30 cellular contexts compared by ENCODE assay signal in the genomic region with DNA sequence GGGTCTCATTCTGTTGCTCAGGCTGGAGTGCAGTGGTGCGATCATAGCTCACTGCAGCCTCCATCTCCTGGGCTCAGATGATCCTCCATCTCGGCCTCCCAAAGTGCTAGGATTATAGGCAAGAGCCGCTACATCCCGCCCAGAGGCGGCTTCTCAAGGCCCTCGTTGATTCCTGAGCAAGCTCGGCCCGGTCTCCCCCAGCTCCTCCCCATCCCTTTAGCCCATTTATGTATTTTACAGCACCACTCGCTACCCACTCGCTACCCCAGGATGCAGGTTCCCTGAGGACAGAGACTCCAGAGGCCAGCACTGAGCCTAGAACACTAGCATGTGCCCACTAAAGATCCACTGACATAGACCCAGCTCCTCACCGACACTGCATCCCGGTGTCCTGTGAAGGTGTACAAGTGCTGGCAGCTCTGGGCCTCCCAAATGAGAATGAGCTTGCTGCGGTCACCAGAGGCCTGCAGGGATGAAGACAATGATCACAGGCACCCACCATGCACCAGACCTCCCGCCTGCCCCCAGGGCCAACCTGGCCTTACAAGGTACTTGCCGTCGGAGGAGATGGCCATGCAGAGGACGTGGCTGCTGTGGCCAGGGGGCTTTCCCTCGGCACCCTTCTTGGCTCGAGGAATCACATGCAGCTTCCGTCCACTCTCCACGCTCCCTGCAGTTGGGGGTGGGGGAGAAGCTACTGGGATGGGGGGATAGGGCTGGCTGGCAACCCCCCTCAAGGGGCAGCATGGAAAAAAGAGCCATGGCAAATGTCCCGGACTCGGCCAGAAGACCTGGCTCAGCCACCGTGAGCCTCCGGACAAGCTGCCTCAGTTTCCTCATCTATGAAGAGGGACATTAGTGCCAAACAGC. TPM values are rescaled to one million over a fixed set of nuclear protein-coding genes. Genes with fewer than 3 reads are reported as not detected.
DNase-seq lines count a peak whose midpoint lies in the region; ATAC-seq, FAIRE-seq and TF ChIP-seq lines count a peak whose summit lies in the region.
"Had no signal": no experiment of that assay in that cellular context is flagged by ENCODE, and none has a peak within 500 bp of the region (broad histone marks: within the 10 kb centered on the region; RNA-seq: fewer than 3 reads in every experiment).

No MANE protein-coding gene starts in this region.

- peaks cover 23% of the 10 kb centered on the region for H3K4me1 Mint-ChIP-seq in activated naive CD4-positive, alpha-beta T cell treated with anti-CD3 and anti-CD28 coated beads, Interleukin-2, amount 10 ng/mL, durations not matched to agents 7 days and 5 days
- peaks cover 15% of the 10 kb centered on the region for H3K4me1 Mint-ChIP-seq in type B pancreatic cell (ENCODE audit: unreplicated experiment)

- no peak overlapping the region for H3K4me3 Mint-ChIP-seq in activated naive CD4-positive, alpha-beta T cell treated with anti-CD3 and anti-CD28 coated beads, Interleukin-2, amount 10 ng/mL, durations not matched to agents 7 days and 5 days
- H3K4me3 Mint-ChIP-seq in type B pancreatic cell = no peak overlapping the region
- H3K4me3 Mint-ChIP-seq: CD4-positive, alpha-beta T cell; HFFc6; IgD-negative memory B cell had no signal

- no peak for FAIRE-seq in kidney (lab: Jason Lieb, UNC)
- FAIRE-seq: GM18507 had no signal

- TF ChIP-seq CTCF in kidney (IDR thresholded peaks at IDR 0.05; ENCODE audit: borderline replicate concordance, extremely low read depth, insufficient read depth) = no peak
- no peak for TF ChIP-seq CTCF in type B pancreatic cell (conservative IDR thresholded peaks at IDR 0.05)

- peaks cover 3 to 5% of the 10 kb centered on the region in 2 donors for H3K4me1 ChIP-seq in kidney (ENCODE audit: control insufficient read depth in 1 of 2, insufficient read depth in 1 of 2, low read depth in 1 of 2, low read length in 2 of 2)
- H3K4me1 ChIP-seq: HAP-1 had no signal

- H3K27ac Mint-ChIP-seq in activated naive CD4-positive, alpha-beta T cell treated with anti-CD3 and anti-CD28 coated beads, Interleukin-2, amount 10 ng/mL, durations not matched to agents 7 days and 5 days = peak overlapping the region; percentile 11
- H3K27ac Mint-ChIP-seq in type B pancreatic cell = no peak overlapping the region
- H3K27ac Mint-ChIP-seq: CD4-positive, alpha-beta T cell; HFFc6 had no signal

- CTCF ChIA-PET in activated naive CD4-positive, alpha-beta T cell treated with anti-CD3 and anti-CD28 coated beads, Interleukin-2, amount 10 ng/mL, durations not matched to agents 7 days and 5 days (lab: Charles Lee) = interaction anchor here (1.3 kb wide), 1 partner anchor 187 kb away, joined by 3 read pairs; no protein-coding TSS in a partner anchor

- intact Hi-C loops in kidney (cut with DNase I) (no loop called here), posterior vena cava (cut with DNase I) (no loop called here)

- no peaks in the 10 kb centered on the region for H3K9me3 ChIP-seq in kidney (ENCODE audit: control insufficient read depth in 1 of 2, low read length in 2 of 2)
- H3K9me3 ChIP-seq: BLaER1 treated with 17β-estradiol and CSF1 and Interleukin-3, amounts not matched to agents 10 nM and 100 nM; HAP-1 had no signal

- peaks cover 36% of the 10 kb centered on the region for H3K36me3 Mint-ChIP-seq in activated naive CD4-positive, alpha-beta T cell treated with anti-CD3 and anti-CD28 coated beads, Interleukin-2, amount 10 ng/mL, durations not matched to agents 7 days and 5 days
- no peaks in the 10 kb centered on the region for H3K36me3 Mint-ChIP-seq in type B pancreatic cell

- H3K9me3 Mint-ChIP-seq in activated naive CD4-positive, alpha-beta T cell treated with anti-CD3 and anti-CD28 coated beads, Interleukin-2, amount 10 ng/mL, durations not matched to agents 7 days and 5 days = no peaks in the 10 kb centered on the region
- no peaks in the 10 kb centered on the region for H3K9me3 Mint-ChIP-seq in type B pancreatic cell
- H3K9me3 Mint-ChIP-seq: CD4-positive, alpha-beta T cell; HFFc6; IgD-negative memory B cell had no signal

- no peak for DNase-seq in activated naive CD4-positive, alpha-beta T cell treated with anti-CD3 and anti-CD28 coated beads, Interleukin-2, amount 10 ng/mL, durations not matched to agents 7 days and 5 days
- no peak for DNase-seq in activated naive CD4-positive, alpha-beta T cell treated with anti-CD3 and anti-CD28 coated beads, Interleukin-2, amount 50 U/mL, for 16 hours
- peak; percentile 57 for DNase-seq in kidney
- peak; percentile 69 for DNase-seq in posterior vena cava (ENCODE audit: low spot score)
- peak; percentile 62 for DNase-seq in type B pancreatic cell (ENCODE audit: extremely low spot score, unreplicated experiment)
- no peak for DNase-seq in midbrain (lab: John Stamatoyannopoulos, UW)
- no peak for DNase-seq in AG08395 (ENCODE audit: low spot score)
- DNase-seq: AML-193; CD4-positive, alpha-beta T cell; DMS53; HFFc6; MM.1S; NCI-H2029; NCI-H2227 treated with DMSO at 0.1 percent for 48 hours; NCI-H69; RPMI8226; SHP77 had no signal

- no peak overlapping the region for H3K27ac ChIP-seq in kidney (ENCODE audit: low read depth in 2 of 2, low read length in 2 of 2)
- H3K27ac ChIP-seq: BLaER1 treated with 17β-estradiol and CSF1 and Interleukin-3, amounts not matched to agents 10 nM and 100 nM; GM23248; HL-60; KMS-11 had no signal

- H3K4me3 ChIP-seq in kidney (ENCODE audit: low read length in 2 of 2) = no peak overlapping the region
- H3K4me3 ChIP-seq: BLaER1 treated with 17β-estradiol and CSF1 and Interleukin-3, amounts not matched to agents 10 nM and 100 nM; GM23248; HAP-1 had no signal

- H3K9ac ChIP-seq in kidney (ENCODE audit: low read length in 2 of 2) = no peak overlapping the region
- H3K9ac ChIP-seq: BLaER1 treated with 17β-estradiol and CSF1 and Interleukin-3, amounts not matched to agents 10 nM and 100 nM; GM23248; KMS-11 had no signal

- no peaks in the 10 kb centered on the region for H3K27me3 Mint-ChIP-seq in activated naive CD4-positive, alpha-beta T cell treated with anti-CD3 and anti-CD28 coated beads, Interleukin-2, amount 10 ng/mL, durations not matched to agents 7 days and 5 days
- no peaks in the 10 kb centered on the region for H3K27me3 Mint-ChIP-seq in type B pancreatic cell
- H3K27me3 Mint-ChIP-seq: CD4-positive, alpha-beta T cell; IgD-negative memory B cell had no signal

- no peak for ATAC-seq in HG02798 (IDR thresholded peaks at IDR 0.05; ENCODE audit: poor library complexity, unreplicated experiment)

- H3K36me3 ChIP-seq in kidney (ENCODE audit: control insufficient read depth in 1 of 2, insufficient read depth in 2 of 2, low read length in 2 of 2) = peaks cover 20 to 31% of the 10 kb centered on the region in 2 donors

RNA-seq across cellular contexts. Expression of a gene that starts 5.6 kb away (rescaled TPM):
- total RNA-seq in kidney = 18.6 TPM
- 17.8 TPM for polyA plus RNA-seq in kidney (ENCODE audit: insufficient read depth, low read depth, low replicate concordance)
- 10 to 100 TPM; 13.4 to 14.9 TPM for total RNA-seq in posterior vena cava
- total RNA-seq in type B pancreatic cell (ENCODE audit: low replicate concordance) = 22.7 and 30.0 TPM in 2 replicates

RNA-seq across cellular contexts. Expression of a gene that starts 6.0 kb away (rescaled TPM):
- total RNA-seq in kidney = 28.5 TPM
- polyA plus RNA-seq in kidney (ENCODE audit: insufficient read depth, low read depth, low replicate concordance) = 30.1 TPM
- total RNA-seq in posterior vena cava = 10 to 100 TPM; 16.5 to 22.3 TPM
- total RNA-seq in type B pancreatic cell (ENCODE audit: low replicate concordance) = 4.2 and 6.6 TPM in 2 replicates

RNA-seq across cellular contexts. Expression of a gene that starts 19.1 kb away (rescaled TPM):
- total RNA-seq in kidney (0.09 TPM), posterior vena cava (not detected), type B pancreatic cell (ENCODE audit: low replicate concordance) (0.17 TPM in 1 of 2 replicates, not detected in the other)
- 0.41 TPM for polyA plus RNA-seq in kidney (ENCODE audit: insufficient read depth, low read depth, low replicate concordance)
- total RNA-seq: A172; CD4-positive, alpha-beta T cell; Daoy; G401; GM23248; NCI-H460; SK-MEL-5 had no signal
- polyA plus RNA-seq: GM23248, IgD-negative memory B cell had no signal

RNA-seq across cellular contexts. Expression of a gene that starts 31.1 kb away (rescaled TPM):
- total RNA-seq in kidney (31.7 TPM), posterior vena cava (10 to 100 TPM; 48.9 to 53.2 TPM), type B pancreatic cell (ENCODE audit: low replicate concordance) (74.8 and 91.9 TPM in 2 replicates)
- polyA plus RNA-seq in kidney (ENCODE audit: insufficient read depth, low read depth, low replicate concordance) = 34.0 TPM

RNA-seq across cellular contexts. Expression of a gene that starts 33.0 kb away (rescaled TPM):
- not detected for total RNA-seq in kidney
- polyA plus RNA-seq in kidney (ENCODE audit: insufficient read depth, low read depth, low replicate concordance) = not detected
- not detected for total RNA-seq in posterior vena cava
- not detected in 2 replicates for total RNA-seq in type B pancreatic cell (ENCODE audit: low replicate concordance)
- total RNA-seq: A172; CD4-positive, alpha-beta T cell; Daoy; G401; GM23248; HFFc6; NCI-H460; SK-MEL-5 had no signal
- polyA plus RNA-seq: GM23248, IgD-negative memory B cell had no signal

Comparison
In these comparisons a context has a peak if more than half of its experiments do, and no peak if none do; other contexts are left out.
1. DNase-seq: peak in kidney (single experiment), posterior vena cava (single experiment) and type B pancreatic cell (single experiment); none in activated naive CD4-positive, alpha-beta T cell treated with anti-CD3 and anti-CD28 coated beads, Interleukin-2, amount 10 ng/mL, durations not matched to agents 7 days and 5 days (single experiment), activated naive CD4-positive, alpha-beta T cell treated with anti-CD3 and anti-CD28 coated beads, Interleukin-2, amount 50 U/mL, for 16 hours (single experiment), midbrain (single experiment) and AG08395 (single experiment).